ENCODE assay signal across 9 cellular contexts in the genomic region with DNA sequence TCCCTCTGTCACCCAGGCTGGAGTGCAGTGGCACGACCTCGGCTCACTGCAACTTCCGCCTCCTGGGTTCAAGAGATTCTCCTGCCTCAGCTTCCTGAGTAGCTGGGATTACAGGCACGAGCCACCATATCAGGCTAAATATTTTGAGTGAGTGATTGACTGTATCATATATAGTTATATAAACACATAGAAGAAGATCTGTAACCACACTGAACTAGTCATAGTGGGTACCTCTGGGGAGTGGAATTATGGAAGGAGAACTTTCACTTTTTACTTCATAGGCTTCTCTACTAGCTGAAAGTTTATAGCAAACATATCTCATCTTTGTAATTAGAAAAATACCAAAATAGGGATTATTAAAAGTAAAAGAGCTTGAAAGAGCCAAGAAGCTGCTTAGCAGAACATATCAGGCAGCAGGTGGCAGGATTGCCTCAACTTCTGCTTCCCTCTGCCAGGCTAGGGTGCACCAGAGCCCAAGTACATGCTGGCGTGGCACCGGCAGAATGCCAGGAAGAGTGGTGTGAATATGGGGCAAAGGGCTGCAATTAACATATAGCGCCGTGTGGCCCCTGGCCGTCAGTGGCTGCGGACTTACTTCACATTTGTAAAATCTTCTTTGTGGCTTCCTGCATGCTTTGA. TPM values are rescaled to one million over a fixed set of nuclear protein-coding genes. Genes with fewer than 3 reads are reported as not detected.
DNase-seq lines count a peak whose midpoint lies in the region; ATAC-seq lines count a peak whose summit lies in the region.
"Had no signal": no experiment of that assay in that cellular context is flagged by ENCODE, and none has a peak within 500 bp of the region (broad histone marks: within the 10 kb centered on the region; RNA-seq: fewer than 3 reads in every experiment).

No MANE protein-coding gene starts in this region.

- DNase-seq in AG20443 (ENCODE audit: low spot score): peak; percentile 10
- DNase-seq in SK-MEL-5 (ENCODE audit: low read depth, low spot score): peak; percentile 53
- DNase-seq in astrocyte of the hippocampus (ENCODE audit: low read depth, low spot score): peak; percentile 19
- peak; percentile 31 for DNase-seq in kidney tubule cell (ENCODE audit: low spot score)
- peak in 32 of 49 donors; percentile 0 to 32 (median 4) for DNase-seq in substantia nigra (lab: John Stamatoyannopoulos, UW)
- no peak for DNase-seq in SKM-1 treated with dmso at 0.1 percent for 144 hours (lab: John Stamatoyannopoulos, UW; ENCODE audit: unreplicated experiment)

- H3K27ac ChIP-seq in substantia nigra (ENCODE audit: low read depth, low read length, poor library complexity, severe bottlenecking): no peak overlapping the region
- H3K27ac ChIP-seq: epithelial cell of prostate had no signal

- ATAC-seq in GM19351 (IDR thresholded peaks at IDR 0.05; ENCODE audit: unreplicated experiment) (peak; percentile 49), GM18520 (IDR thresholded peaks at IDR 0.05; ENCODE audit: unreplicated experiment) (no peak)

- in situ Hi-C loops in SK-MEL-5 (cut with HindIII; ENCODE audit: low pct_unique_long_range_greater_than_20kb, low sequenced_read_pairs): no loop called here

RNA-seq across cellular contexts. Expression of a gene that starts 39.5 kb away (rescaled TPM):
- total RNA-seq in SK-MEL-5 (2014; rRNA removed; shearing (Covaris generic)): not detected in 2 replicates
- not detected in 2 replicates for polyA plus RNA-seq in SK-MEL-5 (2015; cell fraction: cytosol; rRNA removed)
- polyA plus RNA-seq in SK-MEL-5 (2015; cell fraction: nucleus; rRNA removed): not detected in 2 replicates
